28 cellular contexts compared by ENCODE assay signal in genomic region chr1:51941528-51941927, GRCh38. TPM values are rescaled to one million over a fixed set of nuclear protein-coding genes. Genes with fewer than 3 reads are reported as not detected.
"Had no signal": no experiment of that assay in that cellular context is flagged by ENCODE, and none has a peak within 500 bp of the region (broad histone marks: within the 10 kb centered on the region; RNA-seq: fewer than 3 reads in every experiment).

No MANE protein-coding gene starts in this region.

- H3K27ac Mint-ChIP-seq: activated naive CD4-positive, alpha-beta T cell treated with anti-CD3 and anti-CD28 coated beads, Interleukin-2, amount 50 U/mL, for 72 hours; activated T-cell treated with anti-CD3 and anti-CD28 coated beads, Interleukin-2, amount 50 U/mL, for 72 hours; effector memory CD8-positive, alpha-beta T cell; memory B cell; naive thymus-derived CD4-positive, alpha-beta T cell; T-helper 2 cell treated with Interferon-gamma antibody and Interleukin-4, amounts not matched to agents 5 μg/mL and 100 μg/mL, for 36 hours had no signal

- ATAC-seq: activated naive CD4-positive, alpha-beta T cell treated with anti-CD3 and anti-CD28 coated beads, Interleukin-2, amount 50 U/mL, for 72 hours; activated T-cell treated with anti-CD3 and anti-CD28 coated beads, Interleukin-2, amount 50 U/mL, for 72 hours; effector memory CD8-positive, alpha-beta T cell; naive thymus-derived CD4-positive, alpha-beta T cell; upper lobe of right lung had no signal

- H3K27ac ChIP-seq: cardiac muscle cell, ovary, prostate gland, right atrium auricular region, suprapubic skin, tibial artery, upper lobe of right lung, VCaP had no signal

- H3K4me1 ChIP-seq: right atrium auricular region, suprapubic skin, tibial artery, upper lobe of right lung had no signal

- H3K36me3 ChIP-seq: cardiac muscle cell, ovary, prostate gland, right atrium auricular region, suprapubic skin, tibial artery, upper lobe of right lung had no signal

- H3K27me3 Mint-ChIP-seq: effector memory CD8-positive, alpha-beta T cell had no signal

- H3K27me3 ChIP-seq: cardiac muscle cell, ovary, right atrium auricular region, suprapubic skin, tibial artery, upper lobe of right lung had no signal

- H3K4me1 Mint-ChIP-seq: memory B cell; naive thymus-derived CD4-positive, alpha-beta T cell had no signal

- DNase-seq: activated CD4-positive, alpha-beta T cell treated with anti-CD3 and anti-CD28 coated beads for 4 hours; activated CD4-positive, alpha-beta T cell treated with anti-CD3 and anti-CD28 coated beads, Interleukin-2, amount 50 U/mL, for 4 hours; activated naive CD4-positive, alpha-beta T cell; activated T-cell treated with anti-CD3 and anti-CD28 coated beads for 4 hours; activated T-cell treated with anti-CD3 and anti-CD28 coated beads, Interleukin-2, amount 50 U/mL, for 72 hours; anterior cingulate cortex; cerebellar nuclear complex; cortex of kidney; effector memory CD8-positive, alpha-beta T cell; foreskin fibroblast; head of caudate nucleus; hippocampal formation; midbrain; naive thymus-derived CD4-positive, alpha-beta T cell; ovary; stimulated activated CD4-positive, alpha-beta T cell treated with anti-CD3 and anti-CD28 coated beads, Interleukin-15, amount 100 ng/mL, for 24 hours; stimulated activated CD4-positive, alpha-beta T cell treated with anti-CD3 and anti-CD28 coated beads, Interleukin-2, amount 100 ng/mL, for 24 hours; stimulated activated naive CD4-positive, alpha-beta T cell; tibial artery; upper lobe of right lung had no signal

- H3K9me3 ChIP-seq: ovary, prostate gland had no signal

- H3K4me3 Mint-ChIP-seq: activated T-cell treated with anti-CD3 and anti-CD28 coated beads, Interleukin-2, amount 50 U/mL, for 72 hours; effector memory CD8-positive, alpha-beta T cell; memory B cell; naive thymus-derived CD4-positive, alpha-beta T cell; T-helper 2 cell treated with Interferon-gamma antibody and Interleukin-4, amounts not matched to agents 5 μg/mL and 100 μg/mL, for 36 hours had no signal

- H3K4me3 ChIP-seq: cardiac muscle cell, ovary, prostate gland, right atrium auricular region, suprapubic skin, tibial artery, upper lobe of right lung had no signal

RNA-seq across cellular contexts. Expression of gene RAB3B, which starts 49.0 kb away (rescaled TPM):
- total RNA-seq: upper lobe of right lung had no signal
- polyA plus RNA-seq: naive thymus-derived CD4-positive, alpha-beta T cell had no signal
